ENCODE assay signal across 1 cellular context in the genomic region with DNA sequence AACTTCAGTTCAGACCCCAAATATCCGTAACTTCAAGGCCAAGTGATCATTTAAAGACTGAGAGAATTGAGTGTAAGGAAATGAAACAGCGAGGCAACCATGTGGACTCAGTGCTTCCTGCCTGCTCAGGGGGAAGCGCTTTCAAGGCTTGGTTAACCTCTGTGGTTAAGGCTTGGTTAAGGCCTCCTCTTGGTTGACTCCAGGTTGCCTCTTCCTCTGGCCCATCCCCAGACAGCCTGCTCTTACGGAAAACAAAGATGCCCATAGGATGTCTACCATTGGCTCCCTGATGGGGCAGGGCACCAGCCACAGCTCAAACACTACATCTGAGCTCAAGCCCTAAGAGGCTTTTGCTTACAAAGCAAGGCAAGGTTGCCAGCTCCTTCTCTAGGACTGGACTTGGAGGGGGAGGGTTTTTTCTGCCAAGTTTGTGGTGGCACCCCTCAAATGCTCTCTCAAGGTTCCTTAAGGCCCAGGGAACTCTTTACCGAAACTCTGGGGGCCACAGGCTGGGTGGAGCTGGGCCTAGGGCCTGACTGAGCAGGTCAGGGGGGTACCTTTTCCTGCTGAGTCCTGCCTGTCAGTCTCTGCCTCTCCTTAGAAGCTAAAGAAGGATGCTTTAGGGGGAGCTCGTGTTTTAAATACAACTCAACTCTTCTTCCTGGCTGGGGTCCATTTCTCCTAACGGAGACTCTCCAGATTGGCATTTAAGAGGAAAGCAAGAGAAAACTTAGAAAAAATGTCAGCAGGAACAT.
TF ChIP-seq lines count a peak whose summit lies in the region.

No MANE protein-coding gene starts in this region.

TF ChIP-seq in SK-N-SH, 30 proteins besides CTCF, POLR2A, EP300 and RAD21 (continued from another document):
- TF ChIP-seq, protein P1, sequence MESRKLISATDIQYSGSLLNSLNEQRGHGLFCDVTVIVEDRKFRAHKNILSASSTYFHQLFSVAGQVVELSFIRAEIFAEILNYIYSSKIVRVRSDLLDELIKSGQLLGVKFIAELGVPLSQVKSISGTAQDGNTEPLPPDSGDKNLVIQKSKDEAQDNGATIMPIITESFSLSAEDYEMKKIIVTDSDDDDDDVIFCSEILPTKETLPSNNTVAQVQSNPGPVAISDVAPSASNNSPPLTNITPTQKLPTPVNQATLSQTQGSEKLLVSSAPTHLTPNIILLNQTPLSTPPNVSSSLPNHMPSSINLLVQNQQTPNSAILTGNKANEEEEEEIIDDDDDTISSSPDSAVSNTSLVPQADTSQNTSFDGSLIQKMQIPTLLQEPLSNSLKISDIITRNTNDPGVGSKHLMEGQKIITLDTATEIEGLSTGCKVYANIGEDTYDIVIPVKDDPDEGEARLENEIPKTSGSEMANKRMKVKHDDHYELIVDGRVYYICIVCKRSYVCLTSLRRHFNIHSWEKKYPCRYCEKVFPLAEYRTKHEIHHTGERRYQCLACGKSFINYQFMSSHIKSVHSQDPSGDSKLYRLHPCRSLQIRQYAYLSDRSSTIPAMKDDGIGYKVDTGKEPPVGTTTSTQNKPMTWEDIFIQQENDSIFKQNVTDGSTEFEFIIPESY (IDR thresholded peaks at IDR 0.05; ENCODE audit: borderline replicate concordance, low read depth) = no peak
- TF ChIP-seq RCOR1 (IDR thresholded peaks at IDR 0.05; ENCODE audit: low read length) (no peak), JUND (IDR thresholded peaks at IDR 0.05) (no peak)
